ENCODE assay signal across 1 cellular context in the genomic region with DNA sequence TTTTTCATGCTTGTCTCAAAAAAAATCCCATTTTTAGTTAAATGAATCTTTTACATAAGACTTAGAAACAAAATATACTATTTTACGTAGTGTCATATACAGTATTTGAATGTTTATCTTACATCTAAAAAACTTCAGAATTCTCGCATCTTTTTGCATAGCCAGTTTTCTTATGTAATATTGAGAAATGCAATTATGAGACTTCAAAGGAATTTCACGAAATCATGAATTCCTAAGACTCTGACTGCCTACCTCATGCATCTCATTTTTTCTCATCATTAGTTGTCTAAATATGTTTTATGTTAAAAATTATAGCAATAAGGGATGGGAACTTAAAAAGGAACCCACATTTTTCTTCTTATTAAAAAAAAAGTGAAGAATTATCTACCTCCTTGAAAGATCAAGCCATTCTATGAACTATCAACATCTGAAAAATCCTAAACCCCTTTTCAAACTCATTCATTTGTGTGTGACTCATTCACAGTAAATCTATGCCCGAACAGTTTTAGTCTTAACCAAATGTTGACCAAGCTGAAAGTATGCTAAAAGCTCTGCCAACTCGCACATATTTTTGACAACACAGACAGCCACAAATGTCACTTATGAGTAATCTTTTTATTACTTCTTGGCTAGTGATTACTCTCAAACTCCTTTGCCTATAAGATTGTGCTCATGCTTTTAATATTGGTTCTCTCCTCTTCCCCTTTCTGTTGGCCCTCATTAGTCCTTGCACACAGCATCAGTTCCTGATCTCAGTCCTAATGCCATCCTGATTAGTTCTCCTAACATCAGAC.
TF ChIP-seq lines count a peak whose summit lies in the region.

No MANE protein-coding gene starts in this region.

TF ChIP-seq in K562, 482 proteins besides CTCF, POLR2A, EP300 and RAD21 (continued from another document):
- TF ChIP-seq SP1 (CRISPR knock-in tag; IDR thresholded peaks at IDR 0.05) (no peak), GABPA (tag; conservative IDR thresholded peaks at IDR 0.05; ENCODE audit: low read depth) (0 out of 2 replicates have a peak, but pooled peaks have one; percentile 2), ZNF197 (CRISPR knock-in tag; IDR thresholded peaks at IDR 0.05; ENCODE audit: low read depth) (0 out of 2 replicates have a peak, but pooled peaks have one; percentile 56), PRMT5 (CRISPR knock-in tag; IDR thresholded peaks at IDR 0.05) (no peak), RBM34 (IDR thresholded peaks at IDR 0.05; ENCODE audit: borderline replicate concordance, insufficient read depth, low read length) (no peak), ETV6 (IDR thresholded peaks at IDR 0.05; ENCODE audit: borderline replicate concordance in 1 of 2, low read depth in 2 of 2, low read length in 1 of 2) (no peak), ETV6 (CRISPR knock-in tag; IDR thresholded peaks at IDR 0.05; ENCODE audit: borderline replicate concordance) (no peak), FOXJ2 (tag; IDR thresholded peaks at IDR 0.05) (no peak), FOXK1 (CRISPR knock-in tag; IDR thresholded peaks at IDR 0.05; ENCODE audit: borderline replicate concordance) (no peak), SMAD1 (IDR thresholded peaks at IDR 0.05; ENCODE audit: low read depth, low read length, partially characterized antibody) (no peak), TAF7 (tag; IDR thresholded peaks at IDR 0.05) (no peak), FOSL1 (tag; conservative IDR thresholded peaks at IDR 0.05) (0 out of 2 replicates have a peak, but pooled peaks have one; percentile 3), JUNB (CRISPR knock-in tag; conservative IDR thresholded peaks at IDR 0.05) (no peak)
- TF ChIP-seq, protein P1, sequence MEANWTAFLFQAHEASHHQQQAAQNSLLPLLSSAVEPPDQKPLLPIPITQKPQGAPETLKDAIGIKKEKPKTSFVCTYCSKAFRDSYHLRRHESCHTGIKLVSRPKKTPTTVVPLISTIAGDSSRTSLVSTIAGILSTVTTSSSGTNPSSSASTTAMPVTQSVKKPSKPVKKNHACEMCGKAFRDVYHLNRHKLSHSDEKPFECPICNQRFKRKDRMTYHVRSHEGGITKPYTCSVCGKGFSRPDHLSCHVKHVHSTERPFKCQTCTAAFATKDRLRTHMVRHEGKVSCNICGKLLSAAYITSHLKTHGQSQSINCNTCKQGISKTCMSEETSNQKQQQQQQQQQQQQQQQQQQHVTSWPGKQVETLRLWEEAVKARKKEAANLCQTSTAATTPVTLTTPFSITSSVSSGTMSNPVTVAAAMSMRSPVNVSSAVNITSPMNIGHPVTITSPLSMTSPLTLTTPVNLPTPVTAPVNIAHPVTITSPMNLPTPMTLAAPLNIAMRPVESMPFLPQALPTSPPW (CRISPR knock-in tag; IDR thresholded peaks at IDR 0.05): no peak
- TF ChIP-seq, protein P2, sequence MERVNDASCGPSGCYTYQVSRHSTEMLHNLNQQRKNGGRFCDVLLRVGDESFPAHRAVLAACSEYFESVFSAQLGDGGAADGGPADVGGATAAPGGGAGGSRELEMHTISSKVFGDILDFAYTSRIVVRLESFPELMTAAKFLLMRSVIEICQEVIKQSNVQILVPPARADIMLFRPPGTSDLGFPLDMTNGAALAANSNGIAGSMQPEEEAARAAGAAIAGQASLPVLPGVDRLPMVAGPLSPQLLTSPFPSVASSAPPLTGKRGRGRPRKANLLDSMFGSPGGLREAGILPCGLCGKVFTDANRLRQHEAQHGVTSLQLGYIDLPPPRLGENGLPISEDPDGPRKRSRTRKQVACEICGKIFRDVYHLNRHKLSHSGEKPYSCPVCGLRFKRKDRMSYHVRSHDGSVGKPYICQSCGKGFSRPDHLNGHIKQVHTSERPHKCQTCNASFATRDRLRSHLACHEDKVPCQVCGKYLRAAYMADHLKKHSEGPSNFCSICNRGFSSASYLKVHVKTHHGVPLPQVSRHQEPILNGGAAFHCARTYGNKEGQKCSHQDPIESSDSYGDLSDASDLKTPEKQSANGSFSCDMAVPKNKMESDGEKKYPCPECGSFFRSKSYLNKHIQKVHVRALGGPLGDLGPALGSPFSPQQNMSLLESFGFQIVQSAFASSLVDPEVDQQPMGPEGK (CRISPR knock-in tag; IDR thresholded peaks at IDR 0.05; ENCODE audit: borderline replicate concordance): 0 out of 2 replicates have a peak, but pooled peaks have one; percentile 73
- TF ChIP-seq, protein P3, sequence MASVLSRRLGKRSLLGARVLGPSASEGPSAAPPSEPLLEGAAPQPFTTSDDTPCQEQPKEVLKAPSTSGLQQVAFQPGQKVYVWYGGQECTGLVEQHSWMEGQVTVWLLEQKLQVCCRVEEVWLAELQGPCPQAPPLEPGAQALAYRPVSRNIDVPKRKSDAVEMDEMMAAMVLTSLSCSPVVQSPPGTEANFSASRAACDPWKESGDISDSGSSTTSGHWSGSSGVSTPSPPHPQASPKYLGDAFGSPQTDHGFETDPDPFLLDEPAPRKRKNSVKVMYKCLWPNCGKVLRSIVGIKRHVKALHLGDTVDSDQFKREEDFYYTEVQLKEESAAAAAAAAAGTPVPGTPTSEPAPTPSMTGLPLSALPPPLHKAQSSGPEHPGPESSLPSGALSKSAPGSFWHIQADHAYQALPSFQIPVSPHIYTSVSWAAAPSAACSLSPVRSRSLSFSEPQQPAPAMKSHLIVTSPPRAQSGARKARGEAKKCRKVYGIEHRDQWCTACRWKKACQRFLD (CRISPR knock-in tag; IDR thresholded peaks at IDR 0.05): 0 out of 2 replicates have a peak, but pooled peaks have one; percentile 17
